In the genomic region with DNA sequence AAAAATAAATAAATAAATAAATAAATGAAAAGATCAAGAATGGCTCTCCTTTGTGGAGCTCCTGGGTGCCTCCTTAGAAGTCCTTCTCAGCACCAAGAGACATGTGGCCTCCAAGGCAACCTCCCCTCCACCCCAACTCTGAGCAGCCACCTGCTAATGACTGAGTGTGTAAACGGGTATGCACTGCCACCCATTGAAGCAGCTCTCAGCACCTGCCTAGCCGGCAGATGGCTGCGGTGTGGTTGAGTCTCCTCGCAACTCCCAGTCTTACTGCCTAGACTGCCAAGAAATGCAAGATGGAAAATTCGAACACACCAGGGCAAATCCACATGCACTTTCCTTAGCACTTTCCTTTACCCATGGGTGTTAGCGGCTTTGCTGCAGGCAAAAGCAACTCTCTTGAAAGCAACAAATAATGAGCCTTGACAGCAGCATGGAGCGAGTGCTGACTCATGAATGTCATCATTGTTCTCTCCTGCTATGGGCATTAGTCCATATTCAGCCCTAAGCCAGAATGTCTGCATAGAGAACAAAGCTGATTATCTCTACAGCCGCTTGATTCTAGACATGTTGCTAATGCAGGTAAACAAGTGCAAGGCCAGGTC, we compare ENCODE assay signal across 9 cellular contexts.
A peak's percentile ranks its signal among the peaks of the same experiment; 100 is the strongest.
DNase-seq lines count a peak whose midpoint lies in the region; ATAC-seq, FAIRE-seq and TF ChIP-seq lines count a peak whose summit lies in the region.
"Had no signal": no experiment of that assay in that cellular context is flagged by ENCODE, and none has a peak within 500 bp of the region (broad histone marks: within the 10 kb centered on the region; RNA-seq: fewer than 3 reads in every experiment).

No MANE protein-coding gene starts in this region.

- ATAC-seq in HG03442 (IDR thresholded peaks at IDR 0.05; ENCODE audit: unreplicated experiment), result no peak
- ATAC-seq: activated naive CD8-positive, alpha-beta T cell treated with anti-CD3 and anti-CD28 coated beads, Interleukin-2, amount 50 U/mL, for 24 hours had no signal

- WGBS in esophagus muscularis mucosa, result 78% methylated on average over 7 of the region's 8 CpGs
- 85 to 88% (median 87%) methylated on average over 8 of the region's 8 CpGs for WGBS in small intestine, 3 donors

- H3K36me3 ChIP-seq in esophagus muscularis mucosa, result no peaks in the 10 kb centered on the region
- no peaks in the 10 kb centered on the region for H3K36me3 ChIP-seq in small intestine (ENCODE audit: control insufficient read depth in 2 of 2, insufficient read depth in 2 of 2, low read length in 2 of 2)
- no peaks in the 10 kb centered on the region for H3K36me3 ChIP-seq in Peyer's patch

- H3K27me3 ChIP-seq in esophagus muscularis mucosa (no peaks in the 10 kb centered on the region), small intestine (ENCODE audit: control insufficient read depth in 2 of 2, insufficient read depth in 2 of 2, low read length in 2 of 2) (no peaks in the 10 kb centered on the region), Peyer's patch (no peaks in the 10 kb centered on the region)

- H3K4me1 ChIP-seq in esophagus muscularis mucosa (no peaks in the 10 kb centered on the region), small intestine (ENCODE audit: control insufficient read depth in 2 of 2, insufficient read depth in 1 of 2, low read depth in 1 of 2, low read length in 1 of 2) (no peaks in the 10 kb centered on the region), Peyer's patch (no peaks in the 10 kb centered on the region)

- TF ChIP-seq CTCF in esophagus muscularis mucosa (IDR thresholded peaks at IDR 0.05) (no peak), Peyer's patch (IDR thresholded peaks at IDR 0.05) (no peak)

- intact Hi-C loops in esophagus muscularis mucosa (cut with DNase I), result no loop called here

- no peak for TF ChIP-seq EP300 in esophagus muscularis mucosa (IDR thresholded peaks at IDR 0.05)

- H3K27ac ChIP-seq in esophagus muscularis mucosa (replicated peaks in 1 of 4) (no peak overlapping the region), small intestine (ENCODE audit: low read depth in 1 of 2, low read length in 1 of 2) (no peak overlapping the region), Peyer's patch (no peak overlapping the region)

- H3K9me3 ChIP-seq in esophagus muscularis mucosa (peaks cover 0 to 4% (median 0%) of the 10 kb centered on the region in 4 donors), small intestine (ENCODE audit: control insufficient read depth, low read depth) (no peaks in the 10 kb centered on the region), Peyer's patch (no peaks in the 10 kb centered on the region)

- TF ChIP-seq POLR2A in esophagus muscularis mucosa (IDR thresholded peaks at IDR 0.05; ENCODE audit: low read depth) (no peak), Peyer's patch (IDR thresholded peaks at IDR 0.05) (no peak)

- H3K4me3 ChIP-seq in esophagus muscularis mucosa (no peak overlapping the region), small intestine (ENCODE audit: low read depth in 1 of 2, low read length in 2 of 2) (no peak overlapping the region), Peyer's patch (no peak overlapping the region)

- peak; percentile 81 for DNase-seq in NCI-H82 (lab: John Stamatoyannopoulos, UW)
- no peak for DNase-seq in NCI-H82 treated with DMSO at 0.1 percent for 48 hours (lab: John Stamatoyannopoulos, UW; ENCODE audit: unreplicated experiment)
- DNase-seq in RPMI8226, result peak; percentile 87
- DNase-seq in globus pallidus (ENCODE audit: low spot score), result peak; percentile 88
- DNase-seq in esophagus muscularis mucosa (ENCODE audit: extremely low spot score), result no peak
- DNase-seq in small intestine, result no peak
- DNase-seq in Peyer's patch, result no peak
- DNase-seq: activated naive CD8-positive, alpha-beta T cell treated with anti-CD3 and anti-CD28 coated beads, Interleukin-2, amount 50 U/mL, for 24 hours had no signal

- no peak for FAIRE-seq in small intestine (lab: Jason Lieb, UNC)

Comparison
In these comparisons a context has a peak if more than half of its experiments do, and no peak if none do; other contexts are left out.
1. DNase-seq: peak in NCI-H82 (single experiment), RPMI8226 (single experiment) and globus pallidus (single experiment); none in NCI-H82 treated with DMSO at 0.1 percent for 48 hours (single experiment), esophagus muscularis mucosa (single experiment), small intestine (single experiment) and Peyer's patch (0 of 3).